ENCODE assay signal across 22 cellular contexts in genomic region chr3:37237252-37237651, GRCh38. TPM values are rescaled to one million over a fixed set of nuclear protein-coding genes. Genes with fewer than 3 reads are reported as not detected.
DNase-seq lines count a peak whose midpoint lies in the region; ATAC-seq, FAIRE-seq and TF ChIP-seq lines count a peak whose summit lies in the region.
"Had no signal": no experiment of that assay in that cellular context is flagged by ENCODE, and none has a peak within 500 bp of the region (broad histone marks: within the 10 kb centered on the region; RNA-seq: fewer than 3 reads in every experiment).

No MANE protein-coding gene starts in this region.

- H3K4me1 Mint-ChIP-seq in MCF 10A (ENCODE audit: insufficient read depth, unreplicated experiment): peaks cover 19% of the 10 kb centered on the region
- H3K4me1 Mint-ChIP-seq in astrocyte (ENCODE audit: low read depth, unreplicated experiment): peaks cover 10% of the 10 kb centered on the region

- BruUV-seq in MCF 10A (replicated peaks; lab: Mats Ljungman, UMichigan) (no TSS peak), OCI-LY7 (replicated peaks; lab: Mats Ljungman, UMichigan) (no TSS peak)

- no peak overlapping the region for H3K4me3 Mint-ChIP-seq in MCF 10A (ENCODE audit: unreplicated experiment)
- no peak overlapping the region for H3K4me3 Mint-ChIP-seq in astrocyte (ENCODE audit: unreplicated experiment)

- H3K79me2 ChIP-seq in astrocyte (ENCODE audit: insufficient read depth, low read length) (no peaks in the 10 kb centered on the region), OCI-LY7 (ENCODE audit: insufficient read depth, low read depth, low read length) (no peaks in the 10 kb centered on the region)

- H3K9me3 Mint-ChIP-seq in MCF 10A (ENCODE audit: unreplicated experiment) (no peaks in the 10 kb centered on the region), astrocyte (ENCODE audit: unreplicated experiment) (no peaks in the 10 kb centered on the region)
- H3K9me3 Mint-ChIP-seq: CD4-positive, alpha-beta memory T cell had no signal

- no peaks in the 10 kb centered on the region for H4K20me1 ChIP-seq in astrocyte (ENCODE audit: insufficient read depth, low read length)
- H4K20me1 ChIP-seq in OCI-LY7 (ENCODE audit: insufficient read depth, low read length): no peaks in the 10 kb centered on the region

- POLR2A ChIA-PET in MCF 10A (lab: Yijun Ruan, JAX): interaction anchor here (1.0 kb wide), 1 partner anchor 16 kb away, joined by 4 read pairs; no protein-coding TSS in a partner anchor
- POLR2A ChIA-PET in OCI-LY7 (lab: Charles Lee): no interaction called here

- ATAC-seq in GM21360 (IDR thresholded peaks at IDR 0.05; ENCODE audit: unreplicated experiment): no peak
- ATAC-seq: GM12878, HepG2 had no signal

- H3K36me3 Mint-ChIP-seq in MCF 10A (ENCODE audit: insufficient read depth, unreplicated experiment) (no peaks in the 10 kb centered on the region), astrocyte (ENCODE audit: low read depth, unreplicated experiment) (no peaks in the 10 kb centered on the region)

- H2AFZ ChIP-seq in astrocyte (ENCODE audit: low read depth, low read length) (no peak overlapping the region), OCI-LY7 (ENCODE audit: low read length) (no peak overlapping the region)

- H3K4me1 ChIP-seq in breast epithelium (no peaks in the 10 kb centered on the region), astrocyte (ENCODE audit: insufficient read depth, low read length) (peaks cover 5% of the 10 kb centered on the region), sigmoid colon (peaks cover 0 to 3% (median 3%) of the 10 kb centered on the region in 4 donors), OCI-LY7 (ENCODE audit: insufficient read depth, low read length, poor library complexity, severe bottlenecking) (peaks cover 3% of the 10 kb centered on the region)

- TF ChIP-seq EP300 in sigmoid colon (IDR thresholded peaks at IDR 0.05): no peak

- CTCF ChIA-PET in MCF 10A (lab: Yijun Ruan, JAX) (no interaction called here), OCI-LY7 (lab: Charles Lee; ENCODE audit: unreplicated experiment) (no interaction called here)

- FAIRE-seq in astrocyte (lab: Jason Lieb, UNC): no peak
- FAIRE-seq: GM12878, HepG2 had no signal

- H3K4me3 ChIP-seq in breast epithelium: no peak overlapping the region
- no peak overlapping the region for H3K4me3 ChIP-seq in astrocyte (ENCODE audit: insufficient read depth, low read depth, low read length)
- H3K4me3 ChIP-seq in sigmoid colon: no peak overlapping the region
- no peak overlapping the region for H3K4me3 ChIP-seq in OCI-LY7 (ENCODE audit: low read depth, low read length, poor library complexity, severe bottlenecking)
- H3K4me3 ChIP-seq: GM12878, SJSA1 had no signal

- H3K9me3 ChIP-seq in breast epithelium (no peaks in the 10 kb centered on the region), astrocyte (ENCODE audit: insufficient read depth, low read depth, low read length) (no peaks in the 10 kb centered on the region), sigmoid colon (no peaks in the 10 kb centered on the region), OCI-LY7 (ENCODE audit: low read length) (no peaks in the 10 kb centered on the region)
- H3K9me3 ChIP-seq: SJSA1 had no signal

- TF ChIP-seq CTCF in MCF 10A (IDR thresholded peaks at IDR 0.05; ENCODE audit: unreplicated experiment) (no peak), breast epithelium (IDR thresholded peaks at IDR 0.05) (no peak), astrocyte (IDR thresholded peaks at IDR 0.05; ENCODE audit: insufficient read depth, low read depth, low read length) (no peak), sigmoid colon (IDR thresholded peaks at IDR 0.05) (no peak), OCI-LY7 (conservative IDR thresholded peaks at IDR 0.05; ENCODE audit: low read length) (no peak)

- intact Hi-C loops in MCF 10A (cut with micrococcal nuclease): no loop called here
- intact Hi-C loops in breast epithelium (cut with DNase I; ENCODE audit: low total_unique reads): no loop called here
- intact Hi-C loops in sigmoid colon (cut with DNase I): no loop called here
- intact Hi-C loops in OCI-LY7 (cut with micrococcal nuclease; ENCODE audit: unreplicated experiment): no loop called here

- H3K27me3 Mint-ChIP-seq in MCF 10A (ENCODE audit: insufficient read depth, unreplicated experiment) (no peaks in the 10 kb centered on the region), astrocyte (ENCODE audit: low read depth, unreplicated experiment) (no peaks in the 10 kb centered on the region)

- H3K4me2 ChIP-seq in astrocyte (ENCODE audit: low read length) (no peak overlapping the region), OCI-LY7 (ENCODE audit: low read length) (no peak overlapping the region)

- no peaks in the 10 kb centered on the region for H3K36me3 ChIP-seq in breast epithelium
- no peaks in the 10 kb centered on the region for H3K36me3 ChIP-seq in astrocyte (ENCODE audit: insufficient read depth, low read length)
- no peaks in the 10 kb centered on the region for H3K36me3 ChIP-seq in sigmoid colon
- no peaks in the 10 kb centered on the region for H3K36me3 ChIP-seq in OCI-LY7 (ENCODE audit: insufficient read depth, low read length)
- H3K36me3 ChIP-seq: SJSA1 had no signal

- H3K27ac Mint-ChIP-seq in MCF 10A (ENCODE audit: low read depth, unreplicated experiment) (peak overlapping the region; percentile 68), astrocyte (ENCODE audit: unreplicated experiment) (no peak overlapping the region)

- peak; percentile 43 for DNase-seq in MCF 10A (ENCODE audit: unreplicated experiment)
- no peak for DNase-seq in breast epithelium (ENCODE audit: low spot score in 2 of 2)
- DNase-seq in astrocyte (ENCODE audit: low read depth): peak; percentile 26
- peak; percentile 34 to 61 for DNase-seq in erythroblast (lab: John Stamatoyannopoulos, UW)
- no peak for DNase-seq in sigmoid colon
- no peak for DNase-seq in OCI-LY7 (ENCODE audit: low spot score)
- DNase-seq in stimulated activated CD4-positive, alpha-beta T cell treated with anti-CD3 and anti-CD28 coated beads, Interleukin-4, amount 100 ng/mL, for 24 hours: no peak
- DNase-seq: CD4-positive, alpha-beta memory T cell; DMS79; GDM1; GOT3; Karpas-422; MM.1S; NCI-H1092 treated with DMSO at 0.1 percent for 48 hours; NCI-H2081 treated with DMSO at 0.1 percent for 48 hours; NCI-H2227 treated with DMSO at 0.1 percent for 48 hours; NK-92 treated with Interleukin-12 subunit alpha and Interleukin-12 subunit beta, amount 100 ng/mL, for 24 hours; OCI-M1 had no signal

- H3K27ac ChIP-seq in breast epithelium (no peak overlapping the region), astrocyte (ENCODE audit: low read depth, low read length) (no peak overlapping the region), sigmoid colon (no peak overlapping the region), OCI-LY7 (ENCODE audit: low read depth, low read length, poor library complexity, severe bottlenecking) (no peak overlapping the region)
- H3K27ac ChIP-seq: SJSA1 had no signal

- TF ChIP-seq POLR2A in breast epithelium (IDR thresholded peaks at IDR 0.05) (no peak), erythroblast (IDR thresholded peaks at IDR 0.05; ENCODE audit: low read length) (no peak), sigmoid colon (IDR thresholded peaks at IDR 0.05) (no peak)

- no peaks in the 10 kb centered on the region for H3K27me3 ChIP-seq in breast epithelium
- no peaks in the 10 kb centered on the region for H3K27me3 ChIP-seq in astrocyte (ENCODE audit: insufficient read depth, low read length)
- no peaks in the 10 kb centered on the region for H3K27me3 ChIP-seq in sigmoid colon
- H3K27me3 ChIP-seq: SJSA1 had no signal

- H3K9ac ChIP-seq in astrocyte (ENCODE audit: low read length): no peak overlapping the region

- no peaks in the 10 kb centered on the region for H3K9me2 ChIP-seq in OCI-LY7 (ENCODE audit: insufficient read depth, low read length)

- 87 to 91% methylated on average over 4 of the region's 4 CpGs for WGBS in sigmoid colon, 2 donors

RNA-seq across cellular contexts. Expression of gene GOLGA4, which starts 5.8 kb away (rescaled TPM):
- total RNA-seq in MCF 10A (2022) (98.5 and 100.0 TPM in 2 replicates), breast epithelium (100 to 1,000 TPM; 102 to 120 (median 119) TPM), astrocyte (69.0 and 73.1 TPM in 2 replicates), sigmoid colon (10 to 100 TPM; 73.7 to 84.5 (median 80.0) TPM), OCI-LY7 (2022) (33.0 and 33.9 TPM in 2 replicates)
- 10 to 100 TPM; 31.8 to 55.5 (median 41.4) TPM for polyA plus RNA-seq in sigmoid colon
- 21.5 and 33.0 TPM in 2 replicates for total RNA-seq in OCI-LY7 (2014; rRNA removed; shearing (Covaris generic))

Comparison
In these comparisons a context has a peak if more than half of its experiments do, and no peak if none do; other contexts are left out.
1. DNase-seq: peak in MCF 10A (single experiment), astrocyte (single experiment) and erythroblast (2 of 2); none in breast epithelium (0 of 2), sigmoid colon (single experiment), OCI-LY7 (single experiment) and stimulated activated CD4-positive, alpha-beta T cell treated with anti-CD3 and anti-CD28 coated beads, Interleukin-4, amount 100 ng/mL, for 24 hours (single experiment).